ENCODE assay signal across 8 cellular contexts in the genomic region with DNA sequence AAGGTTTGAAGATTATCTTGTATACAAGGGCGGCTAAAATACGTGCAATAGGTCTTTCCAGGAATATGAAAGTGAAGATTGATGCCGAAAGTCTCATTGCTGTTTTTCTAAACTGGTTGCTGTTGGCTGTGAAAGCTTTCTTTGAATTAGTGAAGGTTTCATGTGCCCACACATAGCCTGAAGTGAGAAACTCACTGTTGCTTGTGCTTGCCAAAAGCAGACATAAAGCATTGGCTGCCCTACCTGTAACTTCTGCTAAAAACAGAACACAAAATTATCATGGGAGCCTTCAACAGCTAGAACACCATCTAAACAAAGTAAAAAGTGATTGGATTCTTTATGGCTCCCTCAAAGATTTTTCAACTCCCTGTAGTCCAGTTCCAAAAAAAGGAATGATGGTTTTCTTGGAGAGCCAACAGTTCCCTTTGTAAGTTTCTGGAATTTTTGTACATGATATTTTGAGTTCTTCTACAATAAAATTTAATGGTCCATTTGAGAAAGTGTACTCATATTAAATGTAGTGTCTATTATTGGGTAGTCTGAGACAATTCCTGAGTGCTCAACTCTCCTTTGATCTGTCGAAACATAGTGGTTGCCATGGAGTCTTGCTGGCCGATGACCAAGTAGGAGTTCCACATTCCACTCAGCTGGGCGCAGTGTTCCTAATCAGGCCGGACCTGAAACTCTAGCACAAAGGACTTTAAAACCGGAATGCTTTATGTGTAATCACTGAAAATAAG.
DNase-seq lines count a peak whose midpoint lies in the region; ATAC-seq and TF ChIP-seq lines count a peak whose summit lies in the region.

No MANE protein-coding gene starts in this region.

- no peak for TF ChIP-seq EP300 in esophagus muscularis mucosa (IDR thresholded peaks at IDR 0.05)

- H3K4me3 ChIP-seq in esophagus muscularis mucosa: no peak overlapping the region
- H3K4me3 ChIP-seq in muscle layer of duodenum (ENCODE audit: low read depth in 1 of 2, low read length in 2 of 2): no peak overlapping the region

- intact Hi-C loops in activated CD4-positive, alpha-beta T cell treated with anti-CD3 and anti-CD28 coated beads for 36 hours (cut with DNase I, micrococcal nuclease): no loop called here
- intact Hi-C loops in esophagus muscularis mucosa (cut with DNase I): no loop called here

- no peaks in the 10 kb centered on the region for H3K9me3 Mint-ChIP-seq in activated CD4-positive, alpha-beta T cell treated with anti-CD3 and anti-CD28 coated beads for 36 hours (ENCODE audit: low read depth)
- no peaks in the 10 kb centered on the region for H3K9me3 Mint-ChIP-seq in T-helper 2 cell treated with Interferon-gamma antibody and Interleukin-4, amounts not matched to agents 5 μg/mL and 100 μg/mL, for 36 hours

- H3K36me3 Mint-ChIP-seq in activated CD4-positive, alpha-beta T cell treated with anti-CD3 and anti-CD28 coated beads for 36 hours (ENCODE audit: low read depth): peaks cover 1% of the 10 kb centered on the region
- H3K36me3 Mint-ChIP-seq in T-helper 2 cell treated with Interferon-gamma antibody and Interleukin-4, amounts not matched to agents 5 μg/mL and 100 μg/mL, for 36 hours (ENCODE audit: low read depth): no peaks in the 10 kb centered on the region

- H3K27ac ChIP-seq in esophagus muscularis mucosa (replicated peaks in 1 of 4): peak overlapping the region; percentile 45 to 63 (median 52)
- H3K27ac ChIP-seq in muscle layer of duodenum (ENCODE audit: low read length): peak overlapping the region; percentile 73

- H3K9me3 ChIP-seq in esophagus muscularis mucosa (no peaks in the 10 kb centered on the region), muscle layer of duodenum (ENCODE audit: control insufficient read depth in 1 of 2, low read length in 2 of 2) (no peaks in the 10 kb centered on the region)

- no peaks in the 10 kb centered on the region for H3K36me3 ChIP-seq in esophagus muscularis mucosa
- H3K36me3 ChIP-seq in muscle layer of duodenum (ENCODE audit: control insufficient read depth in 1 of 2, insufficient read depth in 2 of 2, low read length in 2 of 2): no peaks in the 10 kb centered on the region

- TF ChIP-seq CTCF in esophagus muscularis mucosa (IDR thresholded peaks at IDR 0.05): peak in 2 of 3 experiments; percentile 23 to 45

- peaks cover 18 to 47% (median 41%) of the 10 kb centered on the region in 4 donors for H3K4me1 ChIP-seq in esophagus muscularis mucosa
- H3K4me1 ChIP-seq in muscle layer of duodenum (ENCODE audit: control insufficient read depth in 1 of 2, insufficient read depth in 2 of 2, low read length in 2 of 2): peaks cover 21 to 27% of the 10 kb centered on the region in 2 donors

- peaks cover 13% of the 10 kb centered on the region for H3K4me1 Mint-ChIP-seq in activated CD4-positive, alpha-beta T cell treated with anti-CD3 and anti-CD28 coated beads for 36 hours
- H3K4me1 Mint-ChIP-seq in T-helper 2 cell treated with Interferon-gamma antibody and Interleukin-4, amounts not matched to agents 5 μg/mL and 100 μg/mL, for 36 hours (ENCODE audit: low read depth): peaks cover 1% of the 10 kb centered on the region

- no peak for DNase-seq in activated CD4-positive, alpha-beta T cell treated with anti-CD3 and anti-CD28 coated beads for 36 hours
- DNase-seq in activated CD4-positive, alpha-beta T cell treated with anti-CD3 and anti-CD28 coated beads, Interleukin-2, amount 50 U/mL, for 1 hour: no peak
- DNase-seq in RPMI7951 (ENCODE audit: low read depth) (peak; percentile 11), esophagus muscularis mucosa (ENCODE audit: extremely low spot score) (no peak), GM19240 (ENCODE audit: insufficient read length, low spot score) (no peak), NOMO-1 treated with DMSO at 0.1 percent for 48 hours (lab: John Stamatoyannopoulos, UW; ENCODE audit: unreplicated experiment) (no peak)
- DNase-seq in T-helper 2 cell treated with Interferon-gamma antibody and Interleukin-4, amounts not matched to agents 5 μg/mL and 100 μg/mL, for 36 hours (ENCODE audit: low spot score): no peak

- CTCF ChIA-PET in activated CD4-positive, alpha-beta T cell treated with anti-CD3 and anti-CD28 coated beads for 36 hours (lab: Charles Lee): interaction anchor here (1.1 kb wide), 1 partner anchor 10 kb away, joined by 6 read pairs; no protein-coding TSS in a partner anchor

- POLR2A ChIA-PET in activated CD4-positive, alpha-beta T cell treated with anti-CD3 and anti-CD28 coated beads for 36 hours (lab: Charles Lee): interaction anchor here (0.8 to 1.0 kb wide), 2 partner anchors 25 to 995 kb away, joined by 3 to 4 read pairs; no protein-coding TSS in a partner anchor

- TF ChIP-seq POLR2A in esophagus muscularis mucosa (IDR thresholded peaks at IDR 0.05; ENCODE audit: low read depth): no peak

- ATAC-seq in activated CD4-positive, alpha-beta T cell treated with anti-CD3 and anti-CD28 coated beads for 36 hours: peak; percentile 71

- H3K27me3 Mint-ChIP-seq in activated CD4-positive, alpha-beta T cell treated with anti-CD3 and anti-CD28 coated beads for 36 hours: peaks cover 10% of the 10 kb centered on the region
- H3K27me3 Mint-ChIP-seq in T-helper 2 cell treated with Interferon-gamma antibody and Interleukin-4, amounts not matched to agents 5 μg/mL and 100 μg/mL, for 36 hours (ENCODE audit: low read depth): peaks cover 5% of the 10 kb centered on the region

- no peaks in the 10 kb centered on the region for H3K27me3 ChIP-seq in esophagus muscularis mucosa
- H3K27me3 ChIP-seq in muscle layer of duodenum (ENCODE audit: low read depth, low read length): no peaks in the 10 kb centered on the region

- H3K4me3 Mint-ChIP-seq in activated CD4-positive, alpha-beta T cell treated with anti-CD3 and anti-CD28 coated beads for 36 hours: no peak overlapping the region
- no peak overlapping the region for H3K4me3 Mint-ChIP-seq in T-helper 2 cell treated with Interferon-gamma antibody and Interleukin-4, amounts not matched to agents 5 μg/mL and 100 μg/mL, for 36 hours

- H3K27ac Mint-ChIP-seq in activated CD4-positive, alpha-beta T cell treated with anti-CD3 and anti-CD28 coated beads for 36 hours: peak overlapping the region; percentile 69
- H3K27ac Mint-ChIP-seq in T-helper 2 cell treated with Interferon-gamma antibody and Interleukin-4, amounts not matched to agents 5 μg/mL and 100 μg/mL, for 36 hours: no peak overlapping the region

- WGBS in esophagus muscularis mucosa: 11% methylated on average over 8 of the region's 8 CpGs
